ENCODE assay signal across 16 cellular contexts in genomic region chr2:86031606-86032005, GRCh38.
"Had no signal": no experiment of that assay in that cellular context is flagged by ENCODE, and none has a peak within 500 bp of the region (broad histone marks: within the 10 kb centered on the region; RNA-seq: fewer than 3 reads in every experiment).

No MANE protein-coding gene starts in this region.

- ATAC-seq: activated CD4-positive, CD25-positive, alpha-beta regulatory T cell treated with anti-CD3 and anti-CD28 coated beads, Interleukin-2, amount 50 U/mL, for 24 hours; activated T-cell treated with anti-CD3 and anti-CD28 coated beads, Interleukin-2, amount 50 U/mL, for 4 hours; gastrocnemius medialis; heart left ventricle; right lobe of liver; T-cell had no signal

- H3K9me3 ChIP-seq: gastrocnemius medialis, heart left ventricle, right lobe of liver, transverse colon, vagina had no signal

- H3K4me3 Mint-ChIP-seq: activated T-cell treated with anti-CD3 and anti-CD28 coated beads, Interleukin-2, amount 50 U/mL, for 4 hours; endodermal cell; immature natural killer cell; nephron progenitor cell; T-cell had no signal

- H3K27me3 Mint-ChIP-seq: T-cell had no signal

- H3K27ac Mint-ChIP-seq: endodermal cell had no signal

- H3K9me3 Mint-ChIP-seq: activated T-cell treated with anti-CD3 and anti-CD28 coated beads, Interleukin-2, amount 50 U/mL, for 4 hours; endodermal cell; immature natural killer cell; nephron progenitor cell; T-cell had no signal

- DNase-seq: activated CD4-positive, alpha-beta T cell treated with anti-CD3 and anti-CD28 coated beads, Interleukin-2, amount 50 U/mL, for 4 hours; activated gamma-delta T cell; activated T-cell treated with anti-CD3 and anti-CD28 coated beads, Interleukin-2, amount 50 U/mL, for 4 hours; endodermal cell; erythroblast; immature natural killer cell; mesendoderm; nephron progenitor cell; T-cell; T1000; transverse colon had no signal
